ENCODE assay signal across 22 cellular contexts in the genomic region with DNA sequence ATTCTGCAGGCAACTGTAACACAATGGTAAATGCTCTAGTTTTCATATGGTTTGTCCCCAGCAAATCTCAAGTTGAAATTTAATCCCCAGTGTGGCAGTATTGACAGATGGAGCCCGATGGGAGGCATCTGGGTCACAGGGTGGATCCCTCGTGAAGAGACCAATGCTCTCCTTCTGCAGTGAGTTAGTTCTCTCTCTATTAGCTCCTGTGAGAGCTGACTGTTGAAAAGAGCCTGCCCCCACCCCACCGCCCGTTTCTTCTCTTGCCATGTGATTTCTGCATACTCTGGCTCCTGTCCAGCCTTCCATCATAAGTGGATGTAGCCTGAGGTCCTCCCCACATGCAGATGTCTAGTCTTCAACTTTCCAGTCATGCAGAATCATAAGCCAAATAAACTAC. TPM values are rescaled to one million over a fixed set of nuclear protein-coding genes. Genes with fewer than 3 reads are reported as not detected.
DNase-seq lines count a peak whose midpoint lies in the region; ATAC-seq and TF ChIP-seq lines count a peak whose summit lies in the region.
"Had no signal": no experiment of that assay in that cellular context is flagged by ENCODE, and none has a peak within 500 bp of the region (broad histone marks: within the 10 kb centered on the region; RNA-seq: fewer than 3 reads in every experiment).

No MANE protein-coding gene starts in this region.

- H3K4me3 ChIP-seq in right lobe of liver = no peak overlapping the region
- H3K4me3 ChIP-seq: GM12878, PC-9 had no signal

- H3K4me1 ChIP-seq in right lobe of liver = no peaks in the 10 kb centered on the region
- H3K4me1 ChIP-seq: BE2C had no signal

- no peaks in the 10 kb centered on the region for H3K27me3 ChIP-seq in right lobe of liver
- H3K27me3 ChIP-seq: BE2C had no signal

- no peak overlapping the region for H3K27ac ChIP-seq in right lobe of liver
- H3K27ac ChIP-seq: HL-60, PC-9 had no signal

- H3K36me3 ChIP-seq in right lobe of liver = peaks cover 16 to 98% (median 64%) of the 10 kb centered on the region in 4 donors

- DNase-seq in NCI-H2107 treated with DMSO at 0.1 percent for 48 hours (lab: John Stamatoyannopoulos, UW; ENCODE audit: unreplicated experiment) = peak; percentile 3
- DNase-seq in NCI-H2107 (lab: John Stamatoyannopoulos, UW) = no peak
- peak; percentile 52 for DNase-seq in D341Med (ENCODE audit: low spot score)
- peak; percentile 99 to 100 for DNase-seq in NCI-H524 (lab: John Stamatoyannopoulos, UW)
- DNase-seq in cerebellar nuclear complex (lab: John Stamatoyannopoulos, UW) = peak; percentile 60 to 70
- no peak for DNase-seq in SKM-1 treated with dmso at 0.1 percent for 144 hours (lab: John Stamatoyannopoulos, UW; ENCODE audit: unreplicated experiment)
- no peak for DNase-seq in right lobe of liver
- DNase-seq: 8988T; BE2C; Calu3; CD4-positive, alpha-beta memory T cell; DND-41; GDM1; HCEC 1CT; NCI-H2029; NCI-H345; PC-9; SK-N-SH; T-helper 1 cell had no signal

- no peak for ATAC-seq in HG02763 (IDR thresholded peaks at IDR 0.05; ENCODE audit: unreplicated experiment)
- ATAC-seq in right lobe of liver = no peak
- ATAC-seq: GM12878 had no signal

- TF ChIP-seq POLR2A in right lobe of liver (IDR thresholded peaks at IDR 0.05) = no peak

- no peak for TF ChIP-seq CTCF in right lobe of liver (IDR thresholded peaks at IDR 0.05)

- intact Hi-C loops in right lobe of liver (cut with DNase I) = no loop called here

- WGBS in right lobe of liver (ENCODE audit: insufficient coverage, low coverage, low lambda C conversion rate, missing lambda C conversion rate) = 33% methylated on average over 1 of the region's 4 CpGs

- H3K9me3 ChIP-seq in right lobe of liver = no peaks in the 10 kb centered on the region
- H3K9me3 ChIP-seq: BE2C, SK-N-SH had no signal

RNA-seq across cellular contexts. Expression of a gene that starts 27.0 kb away (rescaled TPM):
- total RNA-seq in right lobe of liver = 10 to 100 TPM; 31.8 to 64.9 (median 40.6) TPM

RNA-seq across cellular contexts. Expression of a gene that starts 58.7 kb away (rescaled TPM):
- total RNA-seq in right lobe of liver = 10 to 100 TPM in 5 of 6 experiments, 1 to 10 TPM in 1; 8.9 to 25.9 (median 15.9) TPM

RNA-seq across cellular contexts. Expression of a gene that starts 59.3 kb away (rescaled TPM):
- 1 to 10 TPM; 1.0 to 3.7 (median 1.5) TPM for total RNA-seq in right lobe of liver

Comparison
In these comparisons a context has a peak if more than half of its experiments do, and no peak if none do; other contexts are left out.
1. DNase-seq: peak in NCI-H2107 treated with DMSO at 0.1 percent for 48 hours (single experiment), D341Med (single experiment), NCI-H524 (2 of 2) and cerebellar nuclear complex (2 of 2); none in NCI-H2107 (single experiment), SKM-1 treated with dmso at 0.1 percent for 144 hours (single experiment) and right lobe of liver (0 of 3).